ENCODE assay signal across 7 cellular contexts in genomic region chr4:153989505-153989904, GRCh38.
"Had no signal": no experiment of that assay in that cellular context is flagged by ENCODE, and none has a peak within 500 bp of the region (broad histone marks: within the 10 kb centered on the region; RNA-seq: fewer than 3 reads in every experiment).

No MANE protein-coding gene starts in this region.

- H3K27ac ChIP-seq: HL-60 had no signal

- H3K4me1 Mint-ChIP-seq: IgD-negative memory B cell had no signal

- H3K27ac Mint-ChIP-seq: HFFc6, IgD-negative memory B cell had no signal

- H3K36me3 ChIP-seq: HAP-1 had no signal

- DNase-seq: GM23248, GOT3, H7, HFFc6 had no signal

- H2AFZ ChIP-seq: GM23248 had no signal

- H3K4me1 ChIP-seq: HAP-1 had no signal

- H3K9me3 ChIP-seq: HAP-1 had no signal

- H3K4me3 ChIP-seq: GM23248, HAP-1 had no signal

- H3K4me3 Mint-ChIP-seq: HFFc6 had no signal

- H3K36me3 Mint-ChIP-seq: IgD-negative memory B cell had no signal
